In genomic region chr1:111272081-111272480, GRCh38 we compare ENCODE assay signal across 1 cellular context.
TF ChIP-seq lines count a peak whose summit lies in the region.

No MANE protein-coding gene starts in this region.

TF ChIP-seq in HEK293T, 16 proteins besides CTCF, POLR2A, EP300 and RAD21:
- TF ChIP-seq PKNOX1 (IDR thresholded peaks at IDR 0.05): no peak
- no peak for TF ChIP-seq FOXK2 (IDR thresholded peaks at IDR 0.05)
- no peak for TF ChIP-seq TARDBP (IDR thresholded peaks at IDR 0.05)
- no peak for TF ChIP-seq ARNT (IDR thresholded peaks at IDR 0.05)
- TF ChIP-seq L3MBTL2 (conservative IDR thresholded peaks at IDR 0.05): no peak
- TF ChIP-seq ZNF384 (IDR thresholded peaks at IDR 0.05): no peak
- TF ChIP-seq FOXM1 (IDR thresholded peaks at IDR 0.05; ENCODE audit: borderline replicate concordance): no peak
- no peak for TF ChIP-seq SP1 (IDR thresholded peaks at IDR 0.05)
- TF ChIP-seq HDGF (IDR thresholded peaks at IDR 0.05; ENCODE audit: borderline replicate concordance): no peak
- no peak for TF ChIP-seq NFRKB (IDR thresholded peaks at IDR 0.05)
- no peak for TF ChIP-seq BHLHE40 (IDR thresholded peaks at IDR 0.05; ENCODE audit: borderline replicate concordance)
- no peak for TF ChIP-seq FOXA1 (IDR thresholded peaks at IDR 0.05)
- TF ChIP-seq LEF1 (IDR thresholded peaks at IDR 0.05; ENCODE audit: borderline replicate concordance): no peak
- no peak for TF ChIP-seq ELF4 (IDR thresholded peaks at IDR 0.05)
- no peak for TF ChIP-seq CTBP1 (IDR thresholded peaks at IDR 0.05; ENCODE audit: borderline replicate concordance)
- TF ChIP-seq SUZ12 (IDR thresholded peaks at IDR 0.05): no peak
